10 cellular contexts compared by ENCODE assay signal in genomic region chr3:195744437-195744836, GRCh38. TPM values are rescaled to one million over a fixed set of nuclear protein-coding genes. Genes with fewer than 3 reads are reported as not detected.
"Had no signal": no experiment of that assay in that cellular context is flagged by ENCODE, and none has a peak within 500 bp of the region (broad histone marks: within the 10 kb centered on the region; RNA-seq: fewer than 3 reads in every experiment).

No MANE protein-coding gene starts in this region.

- H2AFZ ChIP-seq: GM23248, GM23338 had no signal

- H3K9ac ChIP-seq: GM23248 had no signal

- H3K9me3 Mint-ChIP-seq: HFFc6 had no signal

- DNase-seq: GM23248, GOT3, H9, HCEC 1CT, HFFc6 had no signal

- ATAC-seq: GM23338, HCT116 had no signal

- FAIRE-seq: H1, H54 had no signal

- H3K4me2 ChIP-seq: GM23338 had no signal

- H3K4me1 Mint-ChIP-seq: GM23338 had no signal

- H3K4me3 Mint-ChIP-seq: GM23338, H9, HFFc6 had no signal

- H3K4me3 ChIP-seq: GM23248, GM23338, HAP-1 had no signal

- H3K36me3 ChIP-seq: HAP-1 had no signal

- H3K27ac ChIP-seq: GM23248 had no signal

- H3K27ac Mint-ChIP-seq: GM23338, HFFc6 had no signal

RNA-seq across cellular contexts. Expression of gene MUC20, which starts 23.7 kb away (rescaled TPM):
- total RNA-seq: GM23248, GM23338, H9 had no signal
- polyA plus RNA-seq: GM23248 had no signal
